In genomic region chr1:234644928-234645327, GRCh38 we compare ENCODE assay signal across 15 cellular contexts. TPM values are rescaled to one million over a fixed set of nuclear protein-coding genes. Genes with fewer than 3 reads are reported as not detected.
DNase-seq lines count a peak whose midpoint lies in the region; ATAC-seq and TF ChIP-seq lines count a peak whose summit lies in the region.
"Had no signal": no experiment of that assay in that cellular context is flagged by ENCODE, and none has a peak within 500 bp of the region (broad histone marks: within the 10 kb centered on the region; RNA-seq: fewer than 3 reads in every experiment).

No MANE protein-coding gene starts in this region.

- H2AFZ ChIP-seq in Loucy (ENCODE audit: low read length): 0 out of 2 replicates have a peak overlapping the region, but pooled peaks have one; percentile 4

- H3K4me3 ChIP-seq in Loucy (ENCODE audit: low read length, poor library complexity, severe bottlenecking): no peak overlapping the region
- no peak overlapping the region for H3K4me3 ChIP-seq in esophagus squamous epithelium
- no peak overlapping the region for H3K4me3 ChIP-seq in mucosa of descending colon
- H3K4me3 ChIP-seq in upper lobe of left lung: no peak overlapping the region
- no peak overlapping the region for H3K4me3 ChIP-seq in vagina
- H3K4me3 ChIP-seq: SJSA1 had no signal

- 67 to 77% methylated on average over 3 of the region's 3 CpGs for whole genome bisulfite sequencing in esophagus squamous epithelium, 2 donors
- WGBS in upper lobe of left lung, 2 donors: 55 to 59% methylated on average over 3 of the region's 3 CpGs

- H3K4me2 ChIP-seq in Loucy (ENCODE audit: low read depth, low read length, poor library complexity, severe bottlenecking): no peak overlapping the region

- intact Hi-C loops in esophagus squamous epithelium (cut with DNase I): no loop called here
- intact Hi-C loops in mucosa of descending colon (cut with DNase I, micrococcal nuclease): no loop called here
- intact Hi-C loops in vagina (cut with DNase I): no loop called here

- H3K27me3 ChIP-seq in Loucy (ENCODE audit: insufficient read depth, low read length, poor library complexity, severe bottlenecking) (no peaks in the 10 kb centered on the region), esophagus squamous epithelium (no peaks in the 10 kb centered on the region), upper lobe of left lung (no peaks in the 10 kb centered on the region), vagina (no peaks in the 10 kb centered on the region)
- H3K27me3 ChIP-seq: SJSA1 had no signal

- TF ChIP-seq CTCF in Loucy (conservative IDR thresholded peaks at IDR 0.05; ENCODE audit: low read length) (no peak), esophagus squamous epithelium (IDR thresholded peaks at IDR 0.05) (no peak), mucosa of descending colon (IDR thresholded peaks at IDR 0.05) (no peak), upper lobe of left lung (IDR thresholded peaks at IDR 0.05) (no peak), vagina (IDR thresholded peaks at IDR 0.05) (no peak)

- ATAC-seq in mucosa of descending colon (peak; percentile 35), upper lobe of left lung (ENCODE audit: low FRiP score in 2 of 2) (no peak), GM18511 (IDR thresholded peaks at IDR 0.05; ENCODE audit: unreplicated experiment) (no peak), GM18519 (IDR thresholded peaks at IDR 0.05; ENCODE audit: low FRiP score, unreplicated experiment) (no peak)

- H3K27ac ChIP-seq in esophagus squamous epithelium (peak overlapping the region in 3 of 4 donors; percentile 23 to 43 (median 35)), upper lobe of left lung (peak overlapping the region in 3 of 4 donors; percentile 19 to 81 (median 21)), vagina (no peak overlapping the region)
- H3K27ac ChIP-seq: C4-2B, SJSA1 had no signal

- no peak for DNase-seq in esophagus squamous epithelium (lab: John Stamatoyannopoulos, UW)
- DNase-seq in mucosa of descending colon: no peak
- no peak for DNase-seq in upper lobe of left lung
- no peak for DNase-seq in NCI-H510A (lab: John Stamatoyannopoulos, UW)
- no peak for DNase-seq in vagina (ENCODE audit: extremely low spot score in 2 of 2)
- DNase-seq: ACHN, NCI-H1417 treated with DMSO at 0.1 percent for 48 hours, NCI-H187 treated with DMSO at 0.1 percent for 48 hours, NCI-H345, NCI-H526 had no signal

- H3K9me3 ChIP-seq in Loucy (ENCODE audit: insufficient read depth, low read depth, low read length) (no peaks in the 10 kb centered on the region), esophagus squamous epithelium (no peaks in the 10 kb centered on the region), mucosa of descending colon (no peaks in the 10 kb centered on the region), upper lobe of left lung (no peaks in the 10 kb centered on the region), vagina (no peaks in the 10 kb centered on the region)
- H3K9me3 ChIP-seq: SJSA1 had no signal

- no peak for TF ChIP-seq EP300 in upper lobe of left lung (IDR thresholded peaks at IDR 0.05)

- H4K20me1 ChIP-seq in Loucy (ENCODE audit: insufficient read depth, low read length, poor library complexity, severe bottlenecking): no peaks in the 10 kb centered on the region

- no peaks in the 10 kb centered on the region for H3K9me2 ChIP-seq in Loucy (replicated peaks; ENCODE audit: low read depth, low read length)

- H3K4me1 ChIP-seq in Loucy (ENCODE audit: insufficient read depth, low read length, poor library complexity, severe bottlenecking) (peaks cover 10% of the 10 kb centered on the region), esophagus squamous epithelium (peaks cover 0 to 42% (median 0%) of the 10 kb centered on the region in 3 donors), mucosa of descending colon (ENCODE audit: low read depth) (no peaks in the 10 kb centered on the region), upper lobe of left lung (peaks cover 11 to 23% (median 14%) of the 10 kb centered on the region in 4 donors), vagina (no peaks in the 10 kb centered on the region)
- H3K4me1 ChIP-seq: SJSA1 had no signal

- H3K36me3 ChIP-seq in Loucy (ENCODE audit: insufficient read depth, low read length): no peaks in the 10 kb centered on the region
- H3K36me3 ChIP-seq in esophagus squamous epithelium: no peaks in the 10 kb centered on the region
- H3K36me3 ChIP-seq in mucosa of descending colon (ENCODE audit: low read depth): no peaks in the 10 kb centered on the region
- no peaks in the 10 kb centered on the region for H3K36me3 ChIP-seq in upper lobe of left lung
- H3K36me3 ChIP-seq in vagina: no peaks in the 10 kb centered on the region
- H3K36me3 ChIP-seq: SJSA1 had no signal

- no peaks in the 10 kb centered on the region for H3K79me2 ChIP-seq in Loucy (ENCODE audit: insufficient read depth, low read length)

- H3K9ac ChIP-seq in Loucy (ENCODE audit: low read depth, low read length, poor library complexity, severe bottlenecking): no peak overlapping the region

- TF ChIP-seq POLR2A in esophagus squamous epithelium (IDR thresholded peaks at IDR 0.05): no peak
- no peak for TF ChIP-seq POLR2A in upper lobe of left lung (IDR thresholded peaks at IDR 0.05)
- no peak for TF ChIP-seq POLR2A in vagina (IDR thresholded peaks at IDR 0.05)

- no peaks in the 10 kb centered on the region for H3F3A ChIP-seq in Loucy (ENCODE audit: low read depth)

RNA-seq across cellular contexts. Expression of gene IRF2BP2, which starts 35.0 kb away (rescaled TPM):
- total RNA-seq in esophagus squamous epithelium (10 to 100 TPM; 52.5 to 66.8 (median 57.6) TPM), mucosa of descending colon (100 to 1,000 TPM; 134 to 180 (median 156) TPM), upper lobe of left lung (100 to 1,000 TPM in 3 of 6 donors, 10 to 100 TPM in 3; 83.8 to 157 (median 116) TPM), vagina (72.9 TPM)
